Comparison of ENCODE assay signal across 16 cellular contexts in the genomic region with DNA sequence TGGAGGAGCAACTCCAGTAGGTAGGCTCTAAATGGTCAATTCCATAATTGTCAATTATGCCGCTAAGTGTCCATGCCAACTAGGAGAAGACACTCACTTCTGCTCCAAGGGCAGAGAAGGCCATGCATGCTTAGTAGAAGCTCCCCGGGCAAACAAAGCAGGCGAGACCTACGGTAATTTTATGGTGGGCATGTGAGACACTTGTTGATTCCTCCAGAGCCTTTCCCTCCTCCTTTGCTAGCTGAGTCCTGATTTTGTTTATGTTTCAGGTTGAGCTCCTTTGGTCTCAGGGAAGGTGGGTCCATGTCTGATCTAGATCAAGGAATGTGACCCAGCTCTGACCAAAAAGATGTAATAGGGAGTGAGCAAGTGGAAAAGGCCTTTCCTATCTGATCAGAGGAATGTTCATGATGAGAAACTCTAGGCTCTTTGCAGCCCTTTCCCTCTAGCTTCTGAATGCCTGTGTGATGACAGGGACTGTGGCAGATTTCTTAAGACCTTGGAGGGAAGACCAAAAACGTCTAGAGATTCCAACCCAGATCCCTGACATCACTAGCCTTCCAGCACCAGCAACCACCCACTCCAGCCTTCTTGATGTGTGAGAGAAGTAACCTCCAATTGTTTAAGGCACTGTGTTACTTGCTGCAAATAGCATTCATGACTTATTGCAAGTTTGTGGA. TPM values are rescaled to one million over a fixed set of nuclear protein-coding genes. Genes with fewer than 3 reads are reported as not detected.
DNase-seq lines count a peak whose midpoint lies in the region; ATAC-seq and TF ChIP-seq lines count a peak whose summit lies in the region.
"Had no signal": no experiment of that assay in that cellular context is flagged by ENCODE, and none has a peak within 500 bp of the region (broad histone marks: within the 10 kb centered on the region; RNA-seq: fewer than 3 reads in every experiment).

No MANE protein-coding gene starts in this region.

- peak; percentile 89 for DNase-seq in ELR (ENCODE audit: low read depth)
- DNase-seq in RPMI7951 (ENCODE audit: low read depth) = peak; percentile 13
- DNase-seq in fibroblast of mammary gland (ENCODE audit: low read depth) = peak; percentile 67
- DNase-seq in skeletal muscle cell (ENCODE audit: low read depth) = peak; percentile 61
- no peak for DNase-seq in colonic mucosa
- DNase-seq in hypothalamus (lab: John Stamatoyannopoulos, UW) = no peak
- DNase-seq: CD4-positive, CD25-positive, alpha-beta regulatory T cell; gastrocnemius medialis; H7; NCI-H1694; NCI-H524; occipital lobe had no signal

- H3K9ac ChIP-seq in colonic mucosa (ENCODE audit: low read depth in 2 of 2, low read length in 2 of 2) = no peak overlapping the region

- H3K4me3 ChIP-seq in fibroblast of mammary gland (ENCODE audit: control insufficient read depth, low read depth, low read length) (no peak overlapping the region), skeletal muscle cell (ENCODE audit: low read depth, low read length) (no peak overlapping the region), colonic mucosa (no peak overlapping the region)
- H3K4me3 ChIP-seq: ascending aorta, gastrocnemius medialis had no signal

- H3K4me1 ChIP-seq in colonic mucosa = peaks cover 8% of the 10 kb centered on the region
- H3K4me1 ChIP-seq: ascending aorta had no signal

- H3K9me3 ChIP-seq in colonic mucosa = no peaks in the 10 kb centered on the region
- H3K9me3 ChIP-seq: ascending aorta, gastrocnemius medialis had no signal

- no peak for TF ChIP-seq CTCF in fibroblast of mammary gland (conservative IDR thresholded peaks at IDR 0.05; ENCODE audit: control insufficient read depth, insufficient read depth, low read depth, low read length)
- TF ChIP-seq CTCF in colonic mucosa (IDR thresholded peaks at IDR 0.05) = no peak

- no peaks in the 10 kb centered on the region for H3K36me3 ChIP-seq in colonic mucosa
- H3K36me3 ChIP-seq: ascending aorta, gastrocnemius medialis had no signal

- H3K27ac ChIP-seq in colonic mucosa = no peak overlapping the region
- H3K27ac ChIP-seq: ascending aorta, gastrocnemius medialis, VCaP had no signal

- no peak for ATAC-seq in HG03460 (IDR thresholded peaks at IDR 0.05; ENCODE audit: unreplicated experiment)
- ATAC-seq: gastrocnemius medialis; stimulated activated memory B cell treated with anti-CD40 and anti-IgM and Interleukin-4, amounts not matched to agents 10 μg/mL and 1 μg/mL and 100 μg/mL, for 72 hours had no signal

- no peaks in the 10 kb centered on the region for H3K27me3 ChIP-seq in colonic mucosa
- H3K27me3 ChIP-seq: ascending aorta, gastrocnemius medialis had no signal

- intact Hi-C loops in colonic mucosa (cut with DNase I) = loop anchor here (10.0 kb wide), 1 partner anchor 116 kb away; no protein-coding TSS in a partner anchor

RNA-seq across cellular contexts. Expression of a gene that starts 7.7 kb away (rescaled TPM):
- total RNA-seq in RPMI7951 (2014; rRNA removed; shearing (Covaris generic)) = 11.2 and 12.5 TPM in 2 replicates
- 10 to 100 TPM; 23.3 to 41.7 TPM for total RNA-seq in colonic mucosa

Comparison
In these comparisons a context has a peak if more than half of its experiments do, and no peak if none do; other contexts are left out.
1. DNase-seq: peak in ELR (single experiment), RPMI7951 (single experiment), fibroblast of mammary gland (single experiment) and skeletal muscle cell (single experiment); none in colonic mucosa (single experiment) and hypothalamus (0 of 51).